In genomic region chr12:7079826-7080125, GRCh38 we compare ENCODE assay signal across 13 cellular contexts. TPM values are rescaled to one million over a fixed set of nuclear protein-coding genes. Genes with fewer than 3 reads are reported as not detected.
DNase-seq lines count a peak whose midpoint lies in the region; ATAC-seq and TF ChIP-seq lines count a peak whose summit lies in the region.
"Had no signal": no experiment of that assay in that cellular context is flagged by ENCODE, and none has a peak within 500 bp of the region (broad histone marks: within the 10 kb centered on the region; RNA-seq: fewer than 3 reads in every experiment).

No MANE protein-coding gene starts in this region.

- H3K27ac ChIP-seq in colonic mucosa, result peak overlapping the region; percentile 57
- H3K27ac ChIP-seq in stomach, result peak overlapping the region; percentile 33 to 82 (median 75)

- TF ChIP-seq CTCF in colonic mucosa (IDR thresholded peaks at IDR 0.05) (no peak), kidney epithelial cell (IDR thresholded peaks at IDR 0.05; ENCODE audit: insufficient read depth, low read length, poor library complexity, severe bottlenecking) (no peak), stomach (IDR thresholded peaks at IDR 0.05) (no peak)

- DNase-seq in HT1080 (ENCODE audit: low read depth) (peak; percentile 53), colonic mucosa (no peak), kidney epithelial cell (ENCODE audit: low read depth) (peak; percentile 42), stomach (no peak), SK-N-DZ (ENCODE audit: low spot score) (no peak), KBM-7 (no peak)
- DNase-seq in activated CD4-positive, alpha-beta T cell treated with anti-CD3 and anti-CD28 coated beads for 4 hours, result no peak
- DNase-seq: activated CD4-positive, alpha-beta T cell treated with anti-CD3 and anti-CD28 coated beads, Interleukin-2, amount 50 U/mL, for 1 hour; CD4-positive, CD25-positive, alpha-beta regulatory T cell; glutamatergic neuron; NCI-H2171; SHP77 treated with DMSO at 0.1 percent for 48 hours had no signal

- H3K4me3 ChIP-seq in colonic mucosa, result no peak overlapping the region
- H3K4me3 ChIP-seq in kidney epithelial cell (ENCODE audit: low read depth, low read length), result no peak overlapping the region
- H3K4me3 ChIP-seq in stomach, result no peak overlapping the region

- ATAC-seq in GM19452 (IDR thresholded peaks at IDR 0.05; ENCODE audit: unreplicated experiment), result no peak

- no peaks in the 10 kb centered on the region for H3K9me3 ChIP-seq in colonic mucosa
- H3K9me3 ChIP-seq in stomach, result no peaks in the 10 kb centered on the region

- H3K27me3 ChIP-seq in colonic mucosa (no peaks in the 10 kb centered on the region), kidney epithelial cell (ENCODE audit: control insufficient read depth, insufficient read depth, low read length) (no peaks in the 10 kb centered on the region), stomach (no peaks in the 10 kb centered on the region)

- in situ Hi-C loops in KBM-7 (cut with MboI; ENCODE audit: low pct_unique_long_range_greater_than_20kb, low sequenced_read_pairs), result no loop called here

- intact Hi-C loops in colonic mucosa (cut with DNase I), result no loop called here
- intact Hi-C loops in stomach (cut with DNase I; ENCODE audit: low total_unique reads), result no loop called here

- no peak for TF ChIP-seq EP300 in stomach (IDR thresholded peaks at IDR 0.05)

- TF ChIP-seq POLR2A in stomach (IDR thresholded peaks at IDR 0.05), result no peak

- H3K4me1 ChIP-seq in colonic mucosa (no peaks in the 10 kb centered on the region), stomach (peaks cover 8 to 22% (median 15%) of the 10 kb centered on the region in 4 donors)

- no peaks in the 10 kb centered on the region for H3K36me3 ChIP-seq in colonic mucosa
- no peaks in the 10 kb centered on the region for H3K36me3 ChIP-seq in kidney epithelial cell (ENCODE audit: control insufficient read depth, insufficient read depth, low read length)
- peaks cover 7 to 36% (median 35%) of the 10 kb centered on the region in 4 donors for H3K36me3 ChIP-seq in stomach

- no peak overlapping the region for H3K9ac ChIP-seq in colonic mucosa (ENCODE audit: low read depth in 2 of 2, low read length in 2 of 2)

RNA-seq across cellular contexts. Expression of gene C1R, which starts 12.5 kb away (rescaled TPM):
- total RNA-seq in HT1080 (2014; rRNA removed; shearing (Covaris generic)), result 1.3 and 2.3 TPM in 2 replicates
- 1.9 and 3.3 TPM in 2 replicates for polyA plus RNA-seq in HT1080 (2015; cell fraction: cytosol; rRNA removed)
- polyA plus RNA-seq in HT1080 (2015; cell fraction: nucleus; rRNA removed), result 8.9 and 15.4 TPM in 2 replicates
- 100 to 1,000 TPM in 1 of 2 donors, 10 to 100 TPM in 1; 40.1 to 104 TPM for total RNA-seq in colonic mucosa
- total RNA-seq in kidney epithelial cell, result 7.5 and 13.5 TPM in 2 replicates
- 100 to 1,000 TPM; 111 to 312 (median 139) TPM for total RNA-seq in stomach
- polyA plus RNA-seq in stomach, result 100 to 1,000 TPM in 1 of 3 donors, 10 to 100 TPM in 2; 68.9 to 216 (median 84.2) TPM
- 1.5 and 3.6 TPM in 2 replicates for polyA plus RNA-seq in SK-N-DZ (2014; cell fraction: cytosol; rRNA removed)
- polyA plus RNA-seq in SK-N-DZ (2014; cell fraction: nucleus; rRNA removed), result 3.6 and 4.6 TPM in 2 replicates

RNA-seq across cellular contexts. Expression of gene C1S, which starts 19.3 kb away (rescaled TPM):
- total RNA-seq in HT1080 (2014; rRNA removed; shearing (Covaris generic)), result 1.8 and 3.3 TPM in 2 replicates
- polyA plus RNA-seq in HT1080 (2015; cell fraction: cytosol; rRNA removed), result 2.0 and 2.2 TPM in 2 replicates
- polyA plus RNA-seq in HT1080 (2015; cell fraction: nucleus; rRNA removed), result 13.6 and 15.9 TPM in 2 replicates
- 10 to 100 TPM; 35.8 to 97.2 TPM for total RNA-seq in colonic mucosa
- 2.8 and 4.0 TPM in 2 replicates for total RNA-seq in kidney epithelial cell
- 100 to 1,000 TPM; 168 to 404 (median 234) TPM for total RNA-seq in stomach
- polyA plus RNA-seq in stomach, result 100 to 1,000 TPM in 1 of 3 donors, 10 to 100 TPM in 2; 61.6 to 161 (median 98.4) TPM
- polyA plus RNA-seq in SK-N-DZ (2014; cell fraction: cytosol; rRNA removed), result 0.17 and 1.4 TPM in 2 replicates
- polyA plus RNA-seq in SK-N-DZ (2014; cell fraction: nucleus; rRNA removed), result 1.1 and 1.6 TPM in 2 replicates
- polyA plus RNA-seq: CD4-positive, CD25-positive, alpha-beta regulatory T cell had no signal

RNA-seq across cellular contexts. Expression of gene C1RL, which starts 29.2 kb away (rescaled TPM):
- 18.0 and 20.3 TPM in 2 replicates for total RNA-seq in HT1080 (2014; rRNA removed; shearing (Covaris generic))
- polyA plus RNA-seq in HT1080 (2015; cell fraction: cytosol; rRNA removed), result 20.0 and 22.5 TPM in 2 replicates
- polyA plus RNA-seq in HT1080 (2015; cell fraction: nucleus; rRNA removed), result 24.1 and 35.1 TPM in 2 replicates
- total RNA-seq in colonic mucosa (10 to 100 TPM; 39.5 to 39.7 TPM), kidney epithelial cell (26.6 and 29.6 TPM in 2 replicates), stomach (100 to 1,000 TPM in 2 of 5 donors, 10 to 100 TPM in 3; 40.2 to 121 (median 73.3) TPM)
- polyA plus RNA-seq in stomach, result 10 to 100 TPM; 18.6 to 43.9 (median 25.1) TPM
- 7.5 and 8.1 TPM in 2 replicates for polyA plus RNA-seq in SK-N-DZ (2014; cell fraction: cytosol; rRNA removed)
- polyA plus RNA-seq in SK-N-DZ (2014; cell fraction: nucleus; rRNA removed), result 8.9 and 12.6 TPM in 2 replicates

RNA-seq across cellular contexts. Expression of gene RBP5, which starts 48.9 kb away (rescaled TPM):
- total RNA-seq in HT1080 (2014; rRNA removed; shearing (Covaris generic)), result not detected in 2 replicates
- polyA plus RNA-seq in HT1080 (2015; cell fraction: cytosol; rRNA removed), result not detected in 2 replicates
- 0.14 and 0.57 TPM in 2 replicates for polyA plus RNA-seq in HT1080 (2015; cell fraction: nucleus; rRNA removed)
- total RNA-seq in colonic mucosa (1 to 10 TPM; 2.4 to 3.7 TPM), kidney epithelial cell (0.27 TPM in 1 of 2 replicates, not detected in the other), stomach (not detected)
- polyA plus RNA-seq in stomach, result 1 to 10 TPM; 3.3 to 5.3 (median 5.0) TPM
- polyA plus RNA-seq in SK-N-DZ (2014; cell fraction: cytosol; rRNA removed), result not detected in 2 replicates
- polyA plus RNA-seq in SK-N-DZ (2014; cell fraction: nucleus; rRNA removed), result 1.1 and 1.6 TPM in 2 replicates
- total RNA-seq: CD4-positive, CD25-positive, alpha-beta regulatory T cell had no signal
- polyA plus RNA-seq: CD4-positive, CD25-positive, alpha-beta regulatory T cell had no signal

RNA-seq across cellular contexts. Expression of gene CLSTN3, which starts 50.4 kb away (rescaled TPM):
- total RNA-seq in HT1080 (2014; rRNA removed; shearing (Covaris generic)), result 7.7 and 14.0 TPM in 2 replicates
- 7.9 and 13.1 TPM in 2 replicates for polyA plus RNA-seq in HT1080 (2015; cell fraction: cytosol; rRNA removed)
- polyA plus RNA-seq in HT1080 (2015; cell fraction: nucleus; rRNA removed), result 81.6 and 107 TPM in 2 replicates
- total RNA-seq in colonic mucosa (10 to 100 TPM; 13.6 to 17.0 TPM), kidney epithelial cell (61.3 and 85.6 TPM in 2 replicates), stomach (100 to 1,000 TPM in 2 of 5 donors, 10 to 100 TPM in 2, 1 to 10 TPM in 1; 8.5 to 149 (median 83.2) TPM)
- 1 to 10 TPM; 2.4 to 7.8 (median 4.0) TPM for polyA plus RNA-seq in stomach
- polyA plus RNA-seq in SK-N-DZ (2014; cell fraction: cytosol; rRNA removed), result 17.8 and 32.5 TPM in 2 replicates
- 31.9 and 48.0 TPM in 2 replicates for polyA plus RNA-seq in SK-N-DZ (2014; cell fraction: nucleus; rRNA removed)

Comparison
In these comparisons a context has a peak if more than half of its experiments do, and no peak if none do; other contexts are left out.
1. DNase-seq: peak in HT1080 (single experiment) and kidney epithelial cell (single experiment); none in colonic mucosa (single experiment), stomach (single experiment), activated CD4-positive, alpha-beta T cell treated with anti-CD3 and anti-CD28 coated beads for 4 hours (0 of 2), SK-N-DZ (single experiment) and KBM-7 (single experiment).